ENCODE assay signal across 20 cellular contexts in the genomic region with DNA sequence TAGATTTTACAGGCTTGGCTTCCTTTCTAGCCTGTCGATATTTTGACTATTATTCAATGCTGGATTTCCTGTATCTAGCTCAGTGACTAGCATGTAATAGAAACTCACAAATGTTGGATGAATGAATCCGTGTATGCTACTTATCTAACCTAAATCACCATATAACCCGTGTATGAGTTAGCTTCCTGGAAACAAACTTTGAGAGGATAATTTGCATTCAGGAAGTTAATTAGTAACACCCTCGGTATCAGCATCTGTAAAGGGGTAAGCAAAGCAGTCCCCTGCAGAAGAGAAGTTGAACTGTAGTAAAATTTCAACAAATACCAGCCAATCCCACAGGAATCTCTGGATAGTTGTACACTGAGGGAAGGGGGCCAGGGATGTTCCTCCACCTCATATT.
DNase-seq lines count a peak whose midpoint lies in the region; ATAC-seq and FAIRE-seq lines count a peak whose summit lies in the region.
"Had no signal": no experiment of that assay in that cellular context is flagged by ENCODE, and none has a peak within 500 bp of the region (broad histone marks: within the 10 kb centered on the region; RNA-seq: fewer than 3 reads in every experiment).

No MANE protein-coding gene starts in this region.

- WGBS in small intestine, 3 donors = 18 to 50% (median 32%) methylated on average over 4 of the region's 4 CpGs

- peak; percentile 63 for ATAC-seq in GM18870 (IDR thresholded peaks at IDR 0.05; ENCODE audit: unreplicated experiment)
- ATAC-seq in GM19467 (IDR thresholded peaks at IDR 0.05; ENCODE audit: unreplicated experiment) = peak; percentile 82
- peak; percentile 76 for ATAC-seq in HG03175 (IDR thresholded peaks at IDR 0.05; ENCODE audit: unreplicated experiment)
- ATAC-seq: CD8-positive, alpha-beta T cell; PC-3 had no signal

- FAIRE-seq in small intestine (lab: Jason Lieb, UNC) = no peak
- FAIRE-seq: H1 had no signal

- peaks cover 0 to 3% of the 10 kb centered on the region in 2 donors for H3K4me1 ChIP-seq in small intestine (ENCODE audit: control insufficient read depth in 2 of 2, insufficient read depth in 1 of 2, low read depth in 1 of 2, low read length in 1 of 2)
- H3K4me1 ChIP-seq: BLaER1 had no signal

- H3K9me3 ChIP-seq in small intestine (ENCODE audit: control insufficient read depth, low read depth) = no peaks in the 10 kb centered on the region
- H3K9me3 ChIP-seq: BLaER1, SK-N-SH had no signal

- H3K27ac ChIP-seq in small intestine (ENCODE audit: low read depth in 1 of 2, low read length in 1 of 2) = peak overlapping the region in 1 of 2 donors; percentile 65
- H3K27ac ChIP-seq: BLaER1 had no signal

- H3K4me3 ChIP-seq in small intestine (ENCODE audit: low read depth in 1 of 2, low read length in 2 of 2) = no peak overlapping the region
- H3K4me3 ChIP-seq: BLaER1 had no signal

- peak; percentile 45 for DNase-seq in small intestine
- no peak for DNase-seq in iPS-NIHi7 (ENCODE audit: extremely low spot score)
- DNase-seq in MV-4-11 (lab: John Stamatoyannopoulos, UW) = no peak
- no peak for DNase-seq in globus pallidus (ENCODE audit: low spot score)
- DNase-seq: CD8-positive, alpha-beta T cell; DMS79; MM.1S; NCI-H1105; NCI-H2081 treated with DMSO at 0.1 percent for 48 hours; NCI-H510A; NCI-H774; PC-3; RPMI8226; SHP77 treated with DMSO at 0.1 percent for 48 hours; SK-N-SH had no signal

- H3K36me3 ChIP-seq in small intestine (ENCODE audit: control insufficient read depth in 2 of 2, insufficient read depth in 2 of 2, low read length in 2 of 2) = no peaks in the 10 kb centered on the region
- H3K36me3 ChIP-seq: BLaER1 had no signal

- H3K27me3 ChIP-seq in small intestine (ENCODE audit: control insufficient read depth in 2 of 2, insufficient read depth in 2 of 2, low read length in 2 of 2) = no peaks in the 10 kb centered on the region
- H3K27me3 ChIP-seq: BLaER1 had no signal
